Comparison of ENCODE assay signal across 8 cellular contexts in genomic region chr1:45585496-45586075, GRCh38. TPM values are rescaled to one million over a fixed set of nuclear protein-coding genes. Genes with fewer than 3 reads are reported as not detected.
A peak's percentile ranks its signal among the peaks of the same experiment; 100 is the strongest.
DNase-seq lines count a peak whose midpoint lies in the region; ATAC-seq, FAIRE-seq and TF ChIP-seq lines count a peak whose summit lies in the region.

No MANE protein-coding gene starts in this region.

- H3K36me3 ChIP-seq in HUES48 (ENCODE audit: control insufficient read depth, insufficient read depth, low read length), result peaks cover 29% of the 10 kb centered on the region

- DNase-seq in A549 (ENCODE audit: low read depth in 1 of 2, low spot score in 1 of 2) (no peak), mesothelial cell of epicardium (ENCODE audit: low spot score in 2 of 2, unreplicated experiment in 2 of 2) (no peak), NCI-H2171 treated with DMSO at 0.1 percent for 48 hours (lab: John Stamatoyannopoulos, UW) (no peak), NCI-H446 (lab: John Stamatoyannopoulos, UW) (no peak), NCI-H128 (lab: John Stamatoyannopoulos, UW; ENCODE audit: unreplicated experiment) (no peak)
- DNase-seq in stimulated activated CD4-positive, alpha-beta T cell treated with anti-CD3 and anti-CD28 coated beads, Interleukin-4, amount 100 ng/mL, for 24 hours, result no peak

- H3K4me3 Mint-ChIP-seq in brain (peak overlapping the region; percentile 93 to 100 (median 98)), mesothelial cell of epicardium (peak overlapping the region; percentile 93)

- H3K9me3 ChIP-seq in A549 (no peaks in the 10 kb centered on the region), HUES48 (ENCODE audit: control insufficient read depth, insufficient read depth, low read length) (no peaks in the 10 kb centered on the region)

- H3K27ac ChIP-seq in A549 (no peak overlapping the region), HUES48 (ENCODE audit: low read depth, low read length) (no peak overlapping the region)

- CTCF ChIA-PET in A549 (lab: Yijun Ruan, JAX), result no interaction called here

- no peaks in the 10 kb centered on the region for H3K27me3 ChIP-seq in HUES48 (ENCODE audit: control insufficient read depth, insufficient read depth, low read length)

- no peak for TF ChIP-seq POLR2A in A549 (IDR thresholded peaks at IDR 0.05; ENCODE audit: low read length)

- POLR2A ChIA-PET in A549 (lab: Yijun Ruan, JAX), result interaction anchor here (3.6 kb wide), 1 partner anchor 64 kb away, joined by 27 read pairs; the partner anchor contains the start of gene PRDX1

- no peak for ATAC-seq in A549

- H3K27me3 Mint-ChIP-seq in brain (peaks cover 18% of the 10 kb centered on the region), mesothelial cell of epicardium (ENCODE audit: low read depth) (no peaks in the 10 kb centered on the region)

- H3K9me3 Mint-ChIP-seq in brain (no peaks in the 10 kb centered on the region), mesothelial cell of epicardium (no peaks in the 10 kb centered on the region)

- TF ChIP-seq EP300 in A549 (IDR thresholded peaks at IDR 0.05), result no peak

- H3K9ac ChIP-seq in HUES48 (ENCODE audit: low read depth, low read length), result peak overlapping the region; percentile 99

- no peak for TF ChIP-seq RAD21 in A549 (conservative IDR thresholded peaks at IDR 0.05 in 1 of 2, IDR thresholded peaks at IDR 0.05 in 1 of 2)

- peaks cover 16% of the 10 kb centered on the region; the same call in 2 of the 3 replicates for H3K4me1 ChIP-seq in A549
- 0 out of 2 replicates have a peak, but pooled peaks cover 3% of the 10 kb centered on the region for H3K4me1 ChIP-seq in HUES48 (ENCODE audit: control insufficient read depth, insufficient read depth, low read length)

- TF ChIP-seq CTCF in A549 (IDR thresholded peaks at IDR 0.05), result no peak
- TF ChIP-seq CTCF in brain (conservative IDR thresholded peaks at IDR 0.05), result no peak
- no peak for TF ChIP-seq CTCF in mesothelial cell of epicardium (IDR thresholded peaks at IDR 0.05; ENCODE audit: unreplicated experiment)

- peak overlapping the region; percentile 89 for H3K4me3 ChIP-seq in A549
- peak overlapping the region; percentile 91 for H3K4me3 ChIP-seq in HUES48 (ENCODE audit: low read depth, low read length)

- H3K4me2 ChIP-seq in A549, result peak overlapping the region; percentile 94

- WGBS in A549 (ENCODE audit: missing lambda C conversion rate), result 54% methylated on average over 7 of the region's 7 CpGs

- H3K36me3 Mint-ChIP-seq in brain (peaks cover 19% of the 10 kb centered on the region), mesothelial cell of epicardium (no peaks in the 10 kb centered on the region)

- peak overlapping the region; percentile 93 to 97 (median 97) for H3K27ac Mint-ChIP-seq in brain
- peak overlapping the region; percentile 98 for H3K27ac Mint-ChIP-seq in mesothelial cell of epicardium

- no peak for FAIRE-seq in A549 (lab: Jason Lieb, UNC)

- H3K4me1 Mint-ChIP-seq in brain (peaks cover 34% of the 10 kb centered on the region), mesothelial cell of epicardium (peaks cover 18% of the 10 kb centered on the region)

TF ChIP-seq in A549, 52 proteins besides CTCF, POLR2A, EP300 and RAD21:
- no peak for TF ChIP-seq NPAS2 (CRISPR knock-in tag; IDR thresholded peaks at IDR 0.05; ENCODE audit: borderline replicate concordance)
- no peak for TF ChIP-seq HOXB5 (CRISPR knock-in tag; IDR thresholded peaks at IDR 0.05)
- TF ChIP-seq POLR2AphosphoS2 (conservative IDR thresholded peaks at IDR 0.05; ENCODE audit: low read length), result no peak
- TF ChIP-seq NR3C1 (IDR thresholded peaks at IDR 0.05), result no peak
- no peak for TF ChIP-seq FOSL2 (IDR thresholded peaks at IDR 0.05)
- no peak for TF ChIP-seq FOSL2 (CRISPR knock-in tag; IDR thresholded peaks at IDR 0.05)
- TF ChIP-seq CHD2 (IDR thresholded peaks at IDR 0.05; ENCODE audit: low read length, partially characterized antibody), result no peak
- TF ChIP-seq SMC3 (IDR thresholded peaks at IDR 0.05), result no peak
- TF ChIP-seq ATOH8 (CRISPR knock-in tag; IDR thresholded peaks at IDR 0.05; ENCODE audit: low read depth), result no peak
- TF ChIP-seq CEBPB (IDR thresholded peaks at IDR 0.05), result no peak

RNA-seq across cellular contexts. Expression of gene NASP, which starts 1.7 kb away (rescaled TPM):
- 101 and 139 TPM in 2 replicates for polyA plus RNA-seq in A549 (2011; rRNA removed)
- polyA plus RNA-seq in A549 (2012; cell fraction: cytosol; rRNA removed), result 129 and 138 TPM in 2 replicates
- 108 and 124 TPM in 2 replicates for polyA plus RNA-seq in A549 (2012; cell fraction: nucleus; rRNA removed)
- 262 to 273 TPM (median 272 TPM) in 3 replicates for polyA plus RNA-seq in A549 (2017; fragmentation: RNase III; extraction: RNeasy Plus Mini Kit Qiagen cat#74134 plus additional on column Dnase treatment)
- polyA minus RNA-seq in A549 (2011; rRNA and poly(A)+ RNA removed), result 42.9 and 82.8 TPM in 2 replicates
- 127 TPM for polyA plus RNA-seq in brain (ENCODE audit: insufficient read depth, low read depth, low replicate concordance)
- total RNA-seq in mesothelial cell of epicardium, result 164 to 185 TPM (median 170 TPM) in 3 replicates

RNA-seq across cellular contexts. Expression of gene AKR1A1, which starts 35.0 kb away (rescaled TPM):
- polyA plus RNA-seq in A549 (2011; rRNA removed), result 110 and 139 TPM in 2 replicates
- polyA plus RNA-seq in A549 (2012; cell fraction: cytosol; rRNA removed), result 116 and 122 TPM in 2 replicates
- 105 and 119 TPM in 2 replicates for polyA plus RNA-seq in A549 (2012; cell fraction: nucleus; rRNA removed)
- polyA plus RNA-seq in A549 (2017; fragmentation: RNase III; extraction: RNeasy Plus Mini Kit Qiagen cat#74134 plus additional on column Dnase treatment), result 77.3 to 92.8 TPM (median 89.0 TPM) in 3 replicates
- polyA minus RNA-seq in A549 (2011; rRNA and poly(A)+ RNA removed), result 110 and 117 TPM in 2 replicates
- 304 TPM for polyA plus RNA-seq in brain (ENCODE audit: insufficient read depth, low read depth, low replicate concordance)
- total RNA-seq in mesothelial cell of epicardium, result 177 to 188 TPM (median 180 TPM) in 3 replicates

RNA-seq across cellular contexts. Expression of gene CCDC17, which starts 38.3 kb away (rescaled TPM):
- 0.38 and 0.50 TPM in 2 replicates for polyA plus RNA-seq in A549 (2011; rRNA removed)
- 0.26 and 0.35 TPM in 2 replicates for polyA plus RNA-seq in A549 (2012; cell fraction: cytosol; rRNA removed)
- 3.4 TPM in 2 replicates for polyA plus RNA-seq in A549 (2012; cell fraction: nucleus; rRNA removed)
- 0.26 to 0.66 TPM (median 0.49 TPM) in 3 replicates for polyA plus RNA-seq in A549 (2017; fragmentation: RNase III; extraction: RNeasy Plus Mini Kit Qiagen cat#74134 plus additional on column Dnase treatment)
- polyA minus RNA-seq in A549 (2011; rRNA and poly(A)+ RNA removed), result 1.7 and 2.0 TPM in 2 replicates
- polyA plus RNA-seq in brain (ENCODE audit: insufficient read depth, low read depth, low replicate concordance), result 0.10 TPM
- 4.5 to 5.6 TPM (median 5.6 TPM) in 3 replicates for total RNA-seq in mesothelial cell of epicardium
